In genomic region chr17:38824899-38825761, GRCh38 we compare ENCODE assay signal across 8 cellular contexts. TPM values are rescaled to one million over a fixed set of nuclear protein-coding genes. Genes with fewer than 3 reads are reported as not detected.
DNase-seq lines count a peak whose midpoint lies in the region; ATAC-seq and TF ChIP-seq lines count a peak whose summit lies in the region.

Gene CWC25, minus strand, starts transcription at chr17:38825321. Its CDS starts 138 bp downstream, at chr17:38825183.

- POLR2A ChIA-PET in T-cell (lab: Charles Lee), result interaction anchor here (0.5 to 2.9 kb wide), 8 partner anchors 11 to 231 kb away, joined by 3 to 20 read pairs (median 3); partner anchors contain the start of gene RPL23 (in 1 of the 2)

- peaks cover 29 to 36% (median 34%) of the 10 kb centered on the region in 3 donors for H3K4me1 Mint-ChIP-seq in T-cell

- peak; percentile 88 for TF ChIP-seq POLR2A in GM10847 (IDR thresholded peaks at IDR 0.05; ENCODE audit: extremely low read depth, insufficient read length)
- TF ChIP-seq POLR2A in heart left ventricle (IDR thresholded peaks at IDR 0.05), result peak; percentile 5 to 84
- TF ChIP-seq POLR2A in transverse colon (IDR thresholded peaks at IDR 0.05), result peak; percentile 89

- H3K4me1 ChIP-seq in heart left ventricle, result peaks cover 7 to 24% (median 14%) of the 10 kb centered on the region in 12 donors
- H3K4me1 ChIP-seq in transverse colon, result peaks cover 9 to 22% (median 15%) of the 10 kb centered on the region in 4 donors

- peak within 1 kb of the TSS; percentile 98 to 99 for H3K27ac Mint-ChIP-seq in T-cell

- DNase-seq in NCI-H146 (lab: John Stamatoyannopoulos, UW) (peak; percentile 87), T-cell (peak; percentile 81 to 99 (median 92)), heart left ventricle (peak; percentile 90 to 96 (median 92)), pons (ENCODE audit: low spot score) (peak; percentile 93), transverse colon (peak; percentile 97)

- H3K9me3 ChIP-seq in heart left ventricle, result no peaks in the 10 kb centered on the region
- H3K9me3 ChIP-seq in transverse colon, result no peaks in the 10 kb centered on the region

- H3K4me3 Mint-ChIP-seq in T-cell, result peak within 1 kb of the TSS; percentile 92 to 97 (median 97)

- peaks cover 0 to 22% (median 14%) of the 10 kb centered on the region in 9 donors for H3K36me3 ChIP-seq in heart left ventricle
- peaks cover 0 to 8% (median 2%) of the 10 kb centered on the region in 4 donors for H3K36me3 ChIP-seq in transverse colon

- ATAC-seq in HG02763 (IDR thresholded peaks at IDR 0.05; ENCODE audit: unreplicated experiment), result peak; percentile 89
- ATAC-seq in T-cell (replicated peaks in 1 of 4), result peak; percentile 79 to 87 (median 84)
- peak; percentile 89 to 95 (median 94) for ATAC-seq in heart left ventricle

- no peaks in the 10 kb centered on the region for H3K27me3 Mint-ChIP-seq in T-cell

- H3K27me3 ChIP-seq in heart left ventricle (no peaks in the 10 kb centered on the region), transverse colon (no peaks in the 10 kb centered on the region)

- no peaks in the 10 kb centered on the region for H3K9me3 Mint-ChIP-seq in T-cell

- H3K27ac ChIP-seq in adipose tissue (ENCODE audit: low read depth, low read length), result peak within 1 kb of the TSS; percentile 96
- peak within 1 kb of the TSS; percentile 87 to 100 (median 97) for H3K27ac ChIP-seq in heart left ventricle
- H3K27ac ChIP-seq in transverse colon, result peak within 1 kb of the TSS; percentile 92 to 99 (median 95)

- peak; percentile 73 for TF ChIP-seq EP300 in transverse colon (IDR thresholded peaks at IDR 0.05; ENCODE audit: low read depth)

- peak within 1 kb of the TSS; percentile 58 to 90 (median 79) for H3K4me3 ChIP-seq in heart left ventricle
- H3K4me3 ChIP-seq in transverse colon, result peak within 1 kb of the TSS; percentile 68 to 79 (median 70)

- CTCF ChIA-PET in T-cell (lab: Charles Lee), result interaction anchor here (0.5 to 1.7 kb wide), 4 partner anchors 28 to 654 kb away, joined by 4 to 6 read pairs (median 6); partner anchors contain the start of gene RPL23 (in 1 of the 2)

- WGBS in adipose tissue, 3 donors, result 1% methylated on average over 55 of the region's 55 CpGs
- WGBS in heart left ventricle, 4 donors, result 1 to 2% (median 1%) methylated on average over 42 to 55 of the region's 55 CpGs
- 2% methylated on average over 8 to 54 of the region's 55 CpGs for WGBS in transverse colon (ENCODE audit: low coverage in 1 of 2), 2 donors

- peaks cover 16% of the 10 kb centered on the region for H3K36me3 Mint-ChIP-seq in T-cell

- no peak for TF ChIP-seq CTCF in heart left ventricle (IDR thresholded peaks at IDR 0.05)
- peak in 1 of 5 experiments; percentile 14 for TF ChIP-seq CTCF in transverse colon (IDR thresholded peaks at IDR 0.05)

- intact Hi-C loops in heart left ventricle (cut with DNase I), result loop anchor here in 5 of 10 donors (1.0 to 2.0 kb wide), 3 partner anchors 25 to 28 kb away; partner anchors contain the start of gene RPL23 (in 5 of the 5)
- intact Hi-C loops in transverse colon (cut with DNase I; ENCODE audit: low total_unique reads), result no loop called here

- in situ Hi-C loops in transverse colon (cut with MboI; ENCODE audit: low pct_ligation_motif_present in 1 of 4, low pct_unique_long_range_greater_than_20kb in 1 of 4, low sequenced_read_pairs in 3 of 4), result no loop called here

RNA-seq across cellular contexts. Expression of gene CWC25, which starts in this region (rescaled TPM):
- total RNA-seq in T-cell (10 to 100 TPM; 31.5 to 45.8 (median 44.3) TPM), heart left ventricle (10 to 100 TPM in 2 of 9 donors, 1 to 10 TPM in 7; 6.7 to 11.1 (median 8.3) TPM), transverse colon (10 to 100 TPM; 22.1 to 97.3 (median 37.5) TPM)
- polyA plus RNA-seq in adipose tissue (10 to 100 TPM in 2 of 3 donors, 1 to 10 TPM in 1; 9.6 to 19.8 (median 19.3) TPM), heart left ventricle (10 to 100 TPM in 1 of 2 donors, 1 to 10 TPM in 1; 9.7 to 10.9 TPM)

Comparison
In these comparisons a context has a peak if more than half of its experiments do, and no peak if none do; other contexts are left out.
1. Peak in every context shown above with its lines: DNase-seq, ATAC-seq, H3K4me3 ChIP-seq and H3K27ac ChIP-seq.